8 cellular contexts compared by ENCODE assay signal in genomic region chr4:7831330-7831729, GRCh38.
DNase-seq lines count a peak whose midpoint lies in the region; ATAC-seq and TF ChIP-seq lines count a peak whose summit lies in the region.

No MANE protein-coding gene starts in this region.

- no TSS peak for BruUV-seq in Calu3 (replicated peaks; lab: Mats Ljungman, UMichigan)

- intact Hi-C loops in Calu3 (cut with micrococcal nuclease; ENCODE audit: unreplicated experiment): no loop called here

- no peak overlapping the region for H3K27ac Mint-ChIP-seq in Calu3 (ENCODE audit: unreplicated experiment)

- H3K27ac ChIP-seq in coronary artery: peak overlapping the region; percentile 75 to 84

- DNase-seq in GM10266 (ENCODE audit: extremely low spot score) (peak; percentile 51), NCI-H82 (lab: John Stamatoyannopoulos, UW) (peak; percentile 82), coronary artery (ENCODE audit: low spot score) (peak; percentile 74), NCI-H345 treated with DMSO at 0.1 percent for 48 hours (lab: John Stamatoyannopoulos, UW; ENCODE audit: unreplicated experiment) (no peak), Calu3 (no peak)

- peaks cover 36% of the 10 kb centered on the region for H3K36me3 Mint-ChIP-seq in Calu3 (ENCODE audit: insufficient read depth, unreplicated experiment)

- no peaks in the 10 kb centered on the region for H3K27me3 Mint-ChIP-seq in Calu3 (ENCODE audit: unreplicated experiment)

- H3K4me1 Mint-ChIP-seq in Calu3 (ENCODE audit: low read depth, unreplicated experiment): no peaks in the 10 kb centered on the region

- peak overlapping the region; percentile 32 for H3K4me2 ChIP-seq in skeletal muscle satellite cell (ENCODE audit: low read length)

- H3K36me3 ChIP-seq in skeletal muscle satellite cell (ENCODE audit: insufficient read depth, low read length): peaks cover 41% of the 10 kb centered on the region

- no peak for TF ChIP-seq CTCF in GM10266 (IDR thresholded peaks at IDR 0.05; ENCODE audit: control insufficient read depth, insufficient read depth, low read depth, missing control alignments)
- no peak for TF ChIP-seq CTCF in coronary artery (IDR thresholded peaks at IDR 0.05)
- no peak for TF ChIP-seq CTCF in Calu3 (IDR thresholded peaks at IDR 0.05; ENCODE audit: unreplicated experiment)

- ATAC-seq in HG03521 (IDR thresholded peaks at IDR 0.05; ENCODE audit: unreplicated experiment) (no peak), GM19023 (IDR thresholded peaks at IDR 0.05; ENCODE audit: unreplicated experiment) (no peak)

- H3K4me3 ChIP-seq in coronary artery (peak overlapping the region; percentile 3), skeletal muscle satellite cell (ENCODE audit: low read length) (no peak overlapping the region)

- peak overlapping the region; percentile 63 for H3K9ac ChIP-seq in skeletal muscle satellite cell (ENCODE audit: low read depth, low read length)

- CTCF ChIA-PET in Calu3 (lab: Charles Lee): interaction anchor here (0.6 kb wide), 1 partner anchor 184 kb away, joined by 6 read pairs; no protein-coding TSS in a partner anchor

- no peak overlapping the region for H3K4me3 Mint-ChIP-seq in Calu3 (ENCODE audit: low read depth, unreplicated experiment)

- no peaks in the 10 kb centered on the region for H3K27me3 ChIP-seq in skeletal muscle satellite cell (ENCODE audit: control insufficient read depth, insufficient read depth, low read length)

- H3K4me1 ChIP-seq in skeletal muscle satellite cell (ENCODE audit: control insufficient read depth, insufficient read depth, low read length): peaks cover 46% of the 10 kb centered on the region

- no peaks in the 10 kb centered on the region for H3K9me3 ChIP-seq in skeletal muscle satellite cell (replicated peaks; ENCODE audit: low read length)

- no peaks in the 10 kb centered on the region for H3K9me3 Mint-ChIP-seq in Calu3 (ENCODE audit: low read depth, unreplicated experiment)

Comparison
In these comparisons a context has a peak if more than half of its experiments do, and no peak if none do; other contexts are left out.
1. DNase-seq: peak in GM10266 (single experiment), NCI-H82 (single experiment) and coronary artery (single experiment); none in NCI-H345 treated with DMSO at 0.1 percent for 48 hours (single experiment) and Calu3 (single experiment).